In the genomic region with DNA sequence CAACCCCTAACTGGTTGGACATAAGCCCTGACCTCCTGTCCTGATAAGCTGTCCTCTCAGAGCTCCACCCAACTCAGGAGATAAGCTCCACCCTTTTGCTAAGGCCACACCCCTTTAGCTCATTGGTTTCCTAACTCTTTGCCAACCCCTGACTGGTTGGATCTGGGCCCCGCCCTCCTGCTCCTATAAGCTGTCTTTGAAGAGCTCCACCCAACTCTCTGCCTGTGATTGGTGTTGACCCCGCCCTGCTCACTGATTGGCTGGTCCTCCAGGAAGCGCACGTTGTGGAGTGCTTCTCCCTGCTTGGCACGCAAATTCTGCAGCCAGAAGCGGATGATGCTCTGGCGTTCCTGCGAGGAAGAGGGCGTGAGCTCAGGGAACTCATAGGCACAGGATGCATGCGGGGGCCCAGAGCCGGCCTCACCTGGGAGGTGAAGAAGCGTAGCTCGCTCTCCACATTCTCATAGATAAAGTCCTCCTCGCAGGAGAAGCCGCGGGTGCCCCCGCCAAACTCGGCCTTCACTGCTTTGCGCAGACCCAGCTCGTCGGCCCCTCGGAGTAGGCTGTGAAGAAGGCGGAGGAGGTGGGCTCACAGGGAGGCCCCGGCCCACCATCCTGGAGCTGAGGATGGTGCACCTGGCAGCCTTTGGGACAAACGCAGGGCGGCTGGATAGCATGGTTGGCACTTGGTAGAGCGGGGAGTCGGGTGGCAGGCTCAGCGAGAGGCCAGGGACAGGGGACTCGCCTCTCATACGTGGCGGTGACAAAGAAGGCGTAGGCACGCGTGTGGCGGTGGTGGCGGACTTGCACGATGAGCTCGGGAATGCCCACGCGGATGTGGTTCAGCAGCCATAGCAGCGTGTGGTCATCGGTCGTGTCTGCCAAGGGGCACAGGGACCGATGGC, we compare ENCODE assay signal across 8 cellular contexts. TPM values are rescaled to one million over a fixed set of nuclear protein-coding genes. Genes with fewer than 3 reads are reported as not detected.
DNase-seq lines count a peak whose midpoint lies in the region; ATAC-seq and TF ChIP-seq lines count a peak whose summit lies in the region.

No MANE protein-coding gene starts in this region.

- POLR2A ChIA-PET in CD4-positive, alpha-beta T cell (lab: Charles Lee), result interaction anchor here (0.9 to 4.0 kb wide), 8 partner anchors 11 to 117 kb away, joined by 5 to 31 read pairs (median 9); partner anchors contain the start of genes ABHD8, BABAM1, DDA1 and MRPL34

- H3K4me2 ChIP-seq in GM23338, result 0 out of 2 replicates have a peak overlapping the region, but pooled peaks have one; percentile 20

- peaks cover 16% of the 10 kb centered on the region for H3K36me3 Mint-ChIP-seq in CD4-positive, alpha-beta T cell (ENCODE audit: low read depth)
- peaks cover 18% of the 10 kb centered on the region for H3K36me3 Mint-ChIP-seq in GM23338 (ENCODE audit: low read depth)

- no peaks in the 10 kb centered on the region for H3K9me2 ChIP-seq in GM23338 (ENCODE audit: insufficient read depth)

- TF ChIP-seq POLR2A in esophagus muscularis mucosa (IDR thresholded peaks at IDR 0.05; ENCODE audit: low read depth), result no peak

- TF ChIP-seq CTCF in CD4-positive, alpha-beta T cell (IDR thresholded peaks at IDR 0.05), result no peak
- TF ChIP-seq CTCF in GM23338 (conservative IDR thresholded peaks at IDR 0.05; ENCODE audit: low read depth in 2 of 2) (no peak), esophagus muscularis mucosa (IDR thresholded peaks at IDR 0.05) (no peak)

- intact Hi-C loops in CD4-positive, alpha-beta T cell (cut with DNase I, micrococcal nuclease), result no loop called here
- intact Hi-C loops in esophagus muscularis mucosa (cut with DNase I), result no loop called here

- no peak overlapping the region for H3K27ac Mint-ChIP-seq in CD4-positive, alpha-beta T cell
- H3K27ac Mint-ChIP-seq in GM23338, result no peak overlapping the region

- peaks cover 45% of the 10 kb centered on the region for H3K4me1 Mint-ChIP-seq in CD4-positive, alpha-beta T cell (ENCODE audit: low read depth)
- peaks cover 20% of the 10 kb centered on the region for H3K4me1 Mint-ChIP-seq in GM23338

- no peak overlapping the region for H2AFZ ChIP-seq in GM23338

- CTCF ChIA-PET in CD4-positive, alpha-beta T cell (lab: Charles Lee), result interaction anchor here (1.0 to 1.9 kb wide), 3 partner anchors 28 to 56 kb away, joined by 3 to 11 read pairs (median 3); partner anchors contain the start of gene MRPL34

- H3K4me3 ChIP-seq in GM23338 (peak overlapping the region; percentile 12; the same call in 1 of the 2 replicates), esophagus muscularis mucosa (no peak overlapping the region)

- no peaks in the 10 kb centered on the region for H3K9me3 Mint-ChIP-seq in CD4-positive, alpha-beta T cell
- H3K9me3 Mint-ChIP-seq in GM23338, result peaks cover 5% of the 10 kb centered on the region; the same call in 2 of the 3 replicates

- peak overlapping the region; percentile 74 for H3K4me3 Mint-ChIP-seq in CD4-positive, alpha-beta T cell
- H3K4me3 Mint-ChIP-seq in GM23338, result peak overlapping the region; percentile 51

- ATAC-seq in CD4-positive, alpha-beta T cell (ENCODE audit: poor library complexity), result no peak
- ATAC-seq in GM23338 (peak; percentile 6), HG03196 (IDR thresholded peaks at IDR 0.05; ENCODE audit: unreplicated experiment) (no peak), GM21529 (IDR thresholded peaks at IDR 0.05; ENCODE audit: unreplicated experiment) (no peak)

- H3K27ac ChIP-seq in CD4-positive, alpha-beta T cell (ENCODE audit: low read depth, low read length), result no peak overlapping the region
- no peak overlapping the region for H3K27ac ChIP-seq in GM23338 (ENCODE audit: low read depth)
- no peak overlapping the region for H3K27ac ChIP-seq in esophagus muscularis mucosa (replicated peaks in 1 of 4)

- H3K36me3 ChIP-seq in GM23338 (ENCODE audit: insufficient read depth) (no peaks in the 10 kb centered on the region), esophagus muscularis mucosa (peaks cover 0 to 21% (median 10%) of the 10 kb centered on the region in 4 donors)

- peaks cover 14% of the 10 kb centered on the region for H3F3A ChIP-seq in GM23338 (replicated peaks; ENCODE audit: low read depth)

- TF ChIP-seq EP300 in esophagus muscularis mucosa (IDR thresholded peaks at IDR 0.05), result no peak

- WGBS in esophagus muscularis mucosa, result 95% methylated on average over 45 of the region's 45 CpGs

- no peaks in the 10 kb centered on the region for H3K79me2 ChIP-seq in GM23338 (replicated peaks; ENCODE audit: insufficient read depth)

- no peaks in the 10 kb centered on the region; the same call in 1 of the 2 replicates for H3K4me1 ChIP-seq in GM23338 (ENCODE audit: insufficient read depth)
- peaks cover 27 to 60% (median 52%) of the 10 kb centered on the region in 4 donors for H3K4me1 ChIP-seq in esophagus muscularis mucosa

- DNase-seq in CD4-positive, alpha-beta T cell, result peak in 3 of 10 experiments; percentile 20 to 28 (median 25)
- DNase-seq in GM23338 (ENCODE audit: low spot score), result peak; percentile 94
- peak; percentile 60 for DNase-seq in RPMI7951 (ENCODE audit: low read depth)
- peak; percentile 79 for DNase-seq in cerebellar cortex (ENCODE audit: low spot score)
- peak; percentile 37 for DNase-seq in retina
- DNase-seq in esophagus muscularis mucosa (ENCODE audit: extremely low spot score), result no peak

- H4K20me1 ChIP-seq in GM23338 (replicated peaks; ENCODE audit: insufficient read depth), result no peaks in the 10 kb centered on the region

- H3K27me3 Mint-ChIP-seq in CD4-positive, alpha-beta T cell, result no peaks in the 10 kb centered on the region
- peaks cover 19% of the 10 kb centered on the region for H3K27me3 Mint-ChIP-seq in GM23338 (ENCODE audit: insufficient read depth, low read depth, poor library complexity)

- no peaks in the 10 kb centered on the region for H3K27me3 ChIP-seq in CD4-positive, alpha-beta T cell (ENCODE audit: control insufficient read depth, insufficient read depth, low read length)
- H3K27me3 ChIP-seq in GM23338 (ENCODE audit: insufficient read depth), result peaks cover 9% of the 10 kb centered on the region; the same call in 1 of the 2 replicates
- peaks cover 0 to 43% (median 2%) of the 10 kb centered on the region in 4 donors for H3K27me3 ChIP-seq in esophagus muscularis mucosa

- H3K9me3 ChIP-seq in CD4-positive, alpha-beta T cell (ENCODE audit: control insufficient read depth, low read length), result no peaks in the 10 kb centered on the region
- no peaks in the 10 kb centered on the region for H3K9me3 ChIP-seq in esophagus muscularis mucosa

TF ChIP-seq in GM23338, 12 proteins besides CTCF, POLR2A, EP300 and RAD21:
- TF ChIP-seq JUNB (IDR thresholded peaks at IDR 0.05; ENCODE audit: unreplicated experiment) (no peak), ZNF114 (CRISPR knock-in tag; IDR thresholded peaks at IDR 0.05) (no peak), EZH2phosphoT487 (IDR thresholded peaks at IDR 0.05; ENCODE audit: unreplicated experiment) (no peak), CREB1 (CRISPR knock-in tag; IDR thresholded peaks at IDR 0.05; ENCODE audit: low read depth) (no peak), POLR2AphosphoS5 (IDR thresholded peaks at IDR 0.05; ENCODE audit: low read depth) (peak; percentile 46), EZH2 (IDR thresholded peaks at IDR 0.05; ENCODE audit: low read depth, unreplicated experiment) (no peak), ZNF331 (CRISPR knock-in tag; IDR thresholded peaks at IDR 0.05; ENCODE audit: low read depth) (no peak)

RNA-seq across cellular contexts. Expression of gene ANO8, which starts 1.7 kb away (rescaled TPM):
- 10 to 100 TPM; 15.3 TPM for total RNA-seq in CD4-positive, alpha-beta T cell
- total RNA-seq in GM23338 (2014; rRNA removed; shearing (Covaris generic)), result 14.4 and 24.9 TPM in 2 replicates
- polyA plus RNA-seq in GM23338 (2016; fragmentation: Nextera tagmentation; extraction: Ambion mirVana), result 4.3 and 4.5 TPM in 2 replicates
- 2.9 and 3.7 TPM in 2 replicates for total RNA-seq in RPMI7951 (2014; rRNA removed; shearing (Covaris generic))
- total RNA-seq in esophagus muscularis mucosa, result 1 to 10 TPM; 2.9 to 7.4 (median 4.0) TPM

RNA-seq across cellular contexts. Expression of gene GTPBP3, which starts 4.4 kb away (rescaled TPM):
- total RNA-seq in CD4-positive, alpha-beta T cell, result 10 to 100 TPM; 21.2 to 24.0 TPM
- total RNA-seq in GM23338 (2014; rRNA removed; shearing (Covaris generic)), result 67.8 and 78.6 TPM in 2 replicates
- 23.5 and 25.4 TPM in 2 replicates for polyA plus RNA-seq in GM23338 (2016; fragmentation: Nextera tagmentation; extraction: Ambion mirVana)
- total RNA-seq in RPMI7951 (2014; rRNA removed; shearing (Covaris generic)), result 15.4 and 17.7 TPM in 2 replicates
- total RNA-seq in esophagus muscularis mucosa, result 10 to 100 TPM in 2 of 4 donors, 1 to 10 TPM in 2; 8.7 to 13.3 (median 10.2) TPM

RNA-seq across cellular contexts. Expression of gene DDA1, which starts 23.6 kb away (rescaled TPM):
- total RNA-seq in CD4-positive, alpha-beta T cell, result 10 to 100 TPM; 41.4 to 43.4 TPM
- 28.2 and 34.6 TPM in 2 replicates for total RNA-seq in GM23338 (2014; rRNA removed; shearing (Covaris generic))
- polyA plus RNA-seq in GM23338 (2016; fragmentation: Nextera tagmentation; extraction: Ambion mirVana), result 107 and 112 TPM in 2 replicates
- 20.2 and 25.9 TPM in 2 replicates for total RNA-seq in RPMI7951 (2014; rRNA removed; shearing (Covaris generic))
- total RNA-seq in esophagus muscularis mucosa, result 10 to 100 TPM; 12.0 to 25.4 (median 20.9) TPM

RNA-seq across cellular contexts. Expression of gene MRPL34, which starts 27.3 kb away (rescaled TPM):
- total RNA-seq in CD4-positive, alpha-beta T cell, result 10 to 100 TPM; 28.4 to 28.7 TPM
- 59.9 and 70.6 TPM in 2 replicates for total RNA-seq in GM23338 (2014; rRNA removed; shearing (Covaris generic))
- 266 and 280 TPM in 2 replicates for polyA plus RNA-seq in GM23338 (2016; fragmentation: Nextera tagmentation; extraction: Ambion mirVana)
- total RNA-seq in RPMI7951 (2014; rRNA removed; shearing (Covaris generic)), result 77.3 and 79.5 TPM in 2 replicates
- 100 to 1,000 TPM; 131 to 173 (median 147) TPM for total RNA-seq in esophagus muscularis mucosa

RNA-seq across cellular contexts. Expression of gene ABHD8, which starts 29.7 kb away (rescaled TPM):
- 1 to 10 TPM; 4.4 to 4.6 TPM for total RNA-seq in CD4-positive, alpha-beta T cell
- 11.4 and 16.5 TPM in 2 replicates for total RNA-seq in GM23338 (2014; rRNA removed; shearing (Covaris generic))
- polyA plus RNA-seq in GM23338 (2016; fragmentation: Nextera tagmentation; extraction: Ambion mirVana), result 5.0 and 5.5 TPM in 2 replicates
- 16.5 and 17.9 TPM in 2 replicates for total RNA-seq in RPMI7951 (2014; rRNA removed; shearing (Covaris generic))
- total RNA-seq in esophagus muscularis mucosa, result 10 to 100 TPM; 14.7 to 35.4 (median 28.1) TPM
